In the genomic region with DNA sequence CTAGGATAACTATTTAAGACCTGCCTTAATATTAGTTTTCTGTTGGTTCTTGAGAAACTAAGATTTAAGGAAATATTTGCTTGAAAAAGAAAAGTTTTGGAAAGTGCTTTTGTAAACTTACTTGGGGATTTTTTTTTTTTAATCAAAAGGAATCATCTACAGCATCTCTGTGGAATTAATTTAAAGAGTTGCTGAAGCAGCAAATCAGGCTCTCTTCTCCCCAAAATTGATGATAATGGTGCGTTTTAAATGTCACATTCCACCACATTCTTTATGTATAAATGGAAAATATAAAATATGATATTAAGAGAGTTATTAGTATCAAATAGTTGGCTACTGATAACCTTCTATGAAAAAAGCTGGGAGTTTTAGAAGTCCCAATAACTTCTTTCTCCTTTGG, we compare ENCODE assay signal across 13 cellular contexts. TPM values are rescaled to one million over a fixed set of nuclear protein-coding genes. Genes with fewer than 3 reads are reported as not detected.
A peak's percentile ranks its signal among the peaks of the same experiment; 100 is the strongest.
DNase-seq lines count a peak whose midpoint lies in the region; TF ChIP-seq lines count a peak whose summit lies in the region.
"Had no signal": no experiment of that assay in that cellular context is flagged by ENCODE, and none has a peak within 500 bp of the region (broad histone marks: within the 10 kb centered on the region; RNA-seq: fewer than 3 reads in every experiment).

No MANE protein-coding gene starts in this region.

- no peak overlapping the region for H3K4ac ChIP-seq in mesendoderm (ENCODE audit: low read depth, low read length)

- no peak overlapping the region for H3K56ac ChIP-seq in mesendoderm (ENCODE audit: low read length)

- no peaks in the 10 kb centered on the region for H3K9me2 ChIP-seq in MM.1S (replicated peaks; ENCODE audit: insufficient read depth, low read length)

- no peak overlapping the region for H3K23ac ChIP-seq in mesendoderm (ENCODE audit: low read length)

- peaks cover 11% of the 10 kb centered on the region for H3K79me1 ChIP-seq in mesendoderm (ENCODE audit: low read length)

- H4K20me1 ChIP-seq in MM.1S (ENCODE audit: insufficient read depth, low read length): no peaks in the 10 kb centered on the region

- no CpG with 5 or more reads among the region's 1 CpG for WGBS in mesendoderm (ENCODE audit: extremely low coverage, insufficient coverage, low lambda C conversion rate)

- intact Hi-C loops in dorsolateral prefrontal cortex (cut with DNase I): loop anchor here in 1 of 2 donors (10.0 kb wide), 1 partner anchor 1387 kb away; a partner anchor contains a TSS
- intact Hi-C loops in tibial artery (cut with DNase I; ENCODE audit: low total_unique reads): no loop called here

- H3K27me3 ChIP-seq in MM.1S (replicated peaks; ENCODE audit: insufficient read depth, low read length) (no peaks in the 10 kb centered on the region), dorsolateral prefrontal cortex (no peaks in the 10 kb centered on the region), muscle layer of duodenum (ENCODE audit: low read depth, low read length) (no peaks in the 10 kb centered on the region), tibial artery (no peaks in the 10 kb centered on the region), mesendoderm (ENCODE audit: insufficient read depth, low read length, poor library complexity) (no peaks in the 10 kb centered on the region)

- peaks cover 54% of the 10 kb centered on the region for H3K4me1 ChIP-seq in MM.1S (ENCODE audit: low read length)
- H3K4me1 ChIP-seq in muscle layer of duodenum (ENCODE audit: control insufficient read depth in 1 of 2, insufficient read depth in 2 of 2, low read length in 2 of 2): peaks cover 29 to 44% of the 10 kb centered on the region in 2 donors
- H3K4me1 ChIP-seq in tibial artery: peaks cover 4 to 75% (median 52%) of the 10 kb centered on the region in 4 donors
- peaks cover 12% of the 10 kb centered on the region for H3K4me1 ChIP-seq in mesendoderm (ENCODE audit: control insufficient read depth, low read depth, low read length)

- H3K79me2 ChIP-seq in MM.1S (ENCODE audit: low read length) (peaks cover 87% of the 10 kb centered on the region), mesendoderm (ENCODE audit: control insufficient read depth, insufficient read depth, low read length) (peaks cover 27% of the 10 kb centered on the region)

- peak overlapping the region; percentile 91; the same call in 1 of the 2 replicates for H3K27ac ChIP-seq in MM.1S (ENCODE audit: low read length)
- peak overlapping the region in 56 of 59 donors; percentile 7 to 100 (median 99) for H3K27ac ChIP-seq in dorsolateral prefrontal cortex
- peak overlapping the region; percentile 99 for H3K27ac ChIP-seq in muscle layer of duodenum (ENCODE audit: low read length)
- H3K27ac ChIP-seq in tibial artery: peak overlapping the region; percentile 38 to 99
- no peak overlapping the region for H3K27ac ChIP-seq in mesendoderm (ENCODE audit: low read depth, low read length)

- peaks cover 44% of the 10 kb centered on the region for H3F3A ChIP-seq in MM.1S (ENCODE audit: insufficient read depth, low read length)

- no peak overlapping the region for H2AK5ac ChIP-seq in mesendoderm (ENCODE audit: low read length)

- H2BK5ac ChIP-seq in mesendoderm (ENCODE audit: low read length): no peak overlapping the region

- no peak overlapping the region for H3K4me3 ChIP-seq in MM.1S (ENCODE audit: low read length)
- H3K4me3 ChIP-seq in dorsolateral prefrontal cortex: peak overlapping the region in 24 of 59 donors; percentile 1 to 95 (median 85)
- H3K4me3 ChIP-seq in muscle layer of duodenum (ENCODE audit: low read depth in 1 of 2, low read length in 2 of 2): no peak overlapping the region
- H3K4me3 ChIP-seq in tibial artery: no peak overlapping the region
- no peak overlapping the region for H3K4me3 ChIP-seq in mesendoderm (ENCODE audit: low read length)

- H3K18ac ChIP-seq in mesendoderm (ENCODE audit: low read length): no peak overlapping the region

- H2BK15ac ChIP-seq in mesendoderm (replicated peaks; ENCODE audit: low read depth): no peak overlapping the region

- H4K5ac ChIP-seq in mesendoderm (ENCODE audit: low read length): no peak overlapping the region

- TF ChIP-seq CTCF in MM.1S (IDR thresholded peaks at IDR 0.05; ENCODE audit: low read length): no peak
- no peak for TF ChIP-seq CTCF in dorsolateral prefrontal cortex (IDR thresholded peaks at IDR 0.05 in 54 of 56, conservative IDR thresholded peaks at IDR 0.05 in 2 of 56; ENCODE audit: low read depth in 1 of 56, partially characterized antibody in 56 of 56)
- no peak for TF ChIP-seq CTCF in tibial artery (IDR thresholded peaks at IDR 0.05)

- no peak for DNase-seq in MM.1S
- no peak for DNase-seq in dorsolateral prefrontal cortex
- DNase-seq in tibial artery: no peak
- no peak for DNase-seq in stimulated activated naive CD4-positive, alpha-beta T cell treated with Interleukin-2 at 50 U/mL for 16 hours (lab: John Stamatoyannopoulos, UW)
- DNase-seq in mesendoderm: no peak
- no peak for DNase-seq in GF-D8 (lab: John Stamatoyannopoulos, UW)
- DNase-seq: activated CD4-positive, CD25-positive, alpha-beta regulatory T cell; activated effector memory CD4-positive, alpha-beta T cell treated with Interleukin-2 at 50 U/mL for 16 hours; DND-41; Karpas-422; retina; SIG-M5 had no signal

- H4K8ac ChIP-seq in mesendoderm (ENCODE audit: low read depth, low read length): no peak overlapping the region

- H3K4me2 ChIP-seq in MM.1S (ENCODE audit: low read depth, low read length) (peak overlapping the region; percentile 82), mesendoderm (ENCODE audit: low read length) (no peak overlapping the region)

- H3K36me3 ChIP-seq in MM.1S (replicated peaks; ENCODE audit: insufficient read depth, low read length) (no peaks in the 10 kb centered on the region), muscle layer of duodenum (ENCODE audit: control insufficient read depth in 1 of 2, insufficient read depth in 2 of 2, low read length in 2 of 2) (peaks cover 0 to 5% of the 10 kb centered on the region in 2 donors), tibial artery (no peaks in the 10 kb centered on the region), mesendoderm (ENCODE audit: control insufficient read depth, insufficient read depth, low read length) (no peaks in the 10 kb centered on the region)

- H3K9me3 ChIP-seq in MM.1S (replicated peaks; ENCODE audit: insufficient read depth, low read length) (no peaks in the 10 kb centered on the region), muscle layer of duodenum (ENCODE audit: control insufficient read depth in 1 of 2, low read length in 2 of 2) (no peaks in the 10 kb centered on the region), tibial artery (no peaks in the 10 kb centered on the region)

- peak overlapping the region; percentile 73; the same call in 1 of the 2 replicates for H3K9ac ChIP-seq in MM.1S (ENCODE audit: low read length)
- no peak overlapping the region for H3K9ac ChIP-seq in mesendoderm (ENCODE audit: low read length)

- no peak overlapping the region for H2BK120ac ChIP-seq in mesendoderm (ENCODE audit: low read depth, low read length)

- no peak overlapping the region for H2AFZ ChIP-seq in MM.1S (ENCODE audit: low read length)

RNA-seq across cellular contexts. Expression of a gene that starts 4.2 kb away (rescaled TPM):
- 10 to 100 TPM; 20.0 to 55.9 (median 31.2) TPM for total RNA-seq in dorsolateral prefrontal cortex
- 11.1 TPM for polyA plus RNA-seq in mesendoderm (2013, experiment 1 of 2)
- 11.5 TPM for polyA plus RNA-seq in mesendoderm (2013, experiment 2 of 2)
